14 cellular contexts compared by ENCODE assay signal in the genomic region with DNA sequence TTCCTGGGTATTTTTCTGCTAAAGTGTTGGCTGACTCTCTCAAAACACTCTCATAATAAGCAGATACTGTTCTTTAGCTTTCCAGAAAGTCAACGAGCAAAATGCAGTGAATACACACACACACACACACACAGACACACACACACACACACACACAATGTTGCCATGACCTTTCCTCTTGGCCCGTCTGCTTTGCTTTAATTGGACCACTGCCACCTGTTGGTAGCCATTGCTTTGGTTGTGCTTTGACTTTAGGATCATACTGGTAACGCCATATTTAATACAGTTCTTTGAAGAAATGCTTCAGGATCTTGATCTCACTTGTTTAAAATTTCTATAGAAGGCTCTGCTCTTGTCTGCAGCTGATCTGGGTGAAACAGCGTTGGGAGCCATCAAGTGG. TPM values are rescaled to one million over a fixed set of nuclear protein-coding genes. Genes with fewer than 3 reads are reported as not detected.
DNase-seq lines count a peak whose midpoint lies in the region; FAIRE-seq and TF ChIP-seq lines count a peak whose summit lies in the region.
"Had no signal": no experiment of that assay in that cellular context is flagged by ENCODE, and none has a peak within 500 bp of the region (broad histone marks: within the 10 kb centered on the region; RNA-seq: fewer than 3 reads in every experiment).

No MANE protein-coding gene starts in this region.

- H3K9me3 Mint-ChIP-seq in type B pancreatic cell = no peaks in the 10 kb centered on the region
- no peaks in the 10 kb centered on the region for H3K9me3 Mint-ChIP-seq in immature natural killer cell
- H3K9me3 Mint-ChIP-seq: dendritic cell treated with granulocyte-macrophage colony-stimulating factor and Interleukin-4, amounts not matched to agents 40 ng/mL and 50 ng/mL, for 4 days; stimulated activated memory B cell treated with anti-CD40 and anti-IgM and Interleukin-4, amounts not matched to agents 10 μg/mL and 1 μg/mL and 100 μg/mL, for 72 hours had no signal

- no peak overlapping the region for H3K4me2 ChIP-seq in MM.1S (ENCODE audit: low read depth, low read length)

- H3K79me2 ChIP-seq in MM.1S (ENCODE audit: low read length) = peaks cover 8% of the 10 kb centered on the region; the same call in 1 of the 2 replicates

- H3K36me3 ChIP-seq in MM.1S (replicated peaks; ENCODE audit: insufficient read depth, low read length) = no peaks in the 10 kb centered on the region

- H3K4me3 Mint-ChIP-seq in type B pancreatic cell (no peak overlapping the region), immature natural killer cell (no peak overlapping the region)
- H3K4me3 Mint-ChIP-seq: dendritic cell treated with granulocyte-macrophage colony-stimulating factor and Interleukin-4, amounts not matched to agents 40 ng/mL and 50 ng/mL, for 4 days; stimulated activated memory B cell treated with anti-CD40 and anti-IgM and Interleukin-4, amounts not matched to agents 10 μg/mL and 1 μg/mL and 100 μg/mL, for 72 hours had no signal

- H3K27ac Mint-ChIP-seq in type B pancreatic cell = no peak overlapping the region
- no peak overlapping the region for H3K27ac Mint-ChIP-seq in immature natural killer cell
- H3K27ac Mint-ChIP-seq: CD8-positive, alpha-beta memory T cell; stimulated activated memory B cell treated with anti-CD40 and anti-IgM and Interleukin-4, amounts not matched to agents 10 μg/mL and 1 μg/mL and 100 μg/mL, for 72 hours had no signal

- in situ Hi-C loops in astrocyte of the spinal cord (cut with HindIII; ENCODE audit: low sequenced_read_pairs) = no loop called here

- H3K27ac ChIP-seq in MM.1S (ENCODE audit: low read length) = no peak overlapping the region

- H3K9me2 ChIP-seq in MM.1S (replicated peaks; ENCODE audit: insufficient read depth, low read length) = no peaks in the 10 kb centered on the region

- H3K36me3 Mint-ChIP-seq in type B pancreatic cell = peaks cover 8% of the 10 kb centered on the region
- peaks cover 8 to 14% (median 14%) of the 10 kb centered on the region in 3 donors for H3K36me3 Mint-ChIP-seq in immature natural killer cell

- no peak overlapping the region for H3K9ac ChIP-seq in MM.1S (ENCODE audit: low read length)

- peak; percentile 9 for DNase-seq in stimulated activated CD4-positive, alpha-beta T cell treated with anti-CD3 and anti-CD28 coated beads, Interleukin-1b, Interleukin-23, amount 100 ng/mL, for 48 hours
- DNase-seq in stimulated activated CD4-positive, alpha-beta T cell treated with anti-CD3 and anti-CD28 coated beads, Interleukin-4, amount 100 ng/mL, for 1 hour = no peak
- DNase-seq in MM.1S (peak; percentile 29), astrocyte of the spinal cord (ENCODE audit: low read depth, low spot score) (no peak), type B pancreatic cell (ENCODE audit: extremely low spot score, unreplicated experiment) (no peak), activated gamma-delta T cell (lab: John Stamatoyannopoulos, UW) (no peak), immature natural killer cell (no peak), GM12891 (ENCODE audit: insufficient read length, low spot score) (no peak)
- DNase-seq: CD8-positive, alpha-beta memory T cell; left ventricle myocardium superior; NCI-H446; nucleus accumbens had no signal

- H3K9me3 ChIP-seq in MM.1S (replicated peaks; ENCODE audit: insufficient read depth, low read length) = no peaks in the 10 kb centered on the region

- FAIRE-seq in GM12891 (lab: Jason Lieb, UNC) = no peak

- TF ChIP-seq CTCF in MM.1S (IDR thresholded peaks at IDR 0.05; ENCODE audit: low read length) (peak; percentile 46), astrocyte of the spinal cord (IDR thresholded peaks at IDR 0.05; ENCODE audit: low read depth, low read length) (peak; percentile 7), type B pancreatic cell (conservative IDR thresholded peaks at IDR 0.05) (peak; percentile 26)

- no peak for TF ChIP-seq POLR2A in GM12891 (IDR thresholded peaks at IDR 0.05; ENCODE audit: low read depth, low read length)

- no peak overlapping the region for H3K4me3 ChIP-seq in MM.1S (ENCODE audit: low read length)
- H3K4me3 ChIP-seq in astrocyte of the spinal cord (ENCODE audit: low read depth, low read length) = no peak overlapping the region

- peaks cover 3% of the 10 kb centered on the region for H3K27me3 Mint-ChIP-seq in type B pancreatic cell
- peaks cover 0 to 6% (median 0%) of the 10 kb centered on the region in 3 donors for H3K27me3 Mint-ChIP-seq in immature natural killer cell (ENCODE audit: low read depth in 3 of 3)
- H3K27me3 Mint-ChIP-seq: CD8-positive, alpha-beta memory T cell; dendritic cell treated with granulocyte-macrophage colony-stimulating factor and Interleukin-4, amounts not matched to agents 40 ng/mL and 50 ng/mL, for 4 days; stimulated activated memory B cell treated with anti-CD40 and anti-IgM and Interleukin-4, amounts not matched to agents 10 μg/mL and 1 μg/mL and 100 μg/mL, for 72 hours had no signal

- H3F3A ChIP-seq in MM.1S (ENCODE audit: insufficient read depth, low read length) = peaks cover 11% of the 10 kb centered on the region

- H4K20me1 ChIP-seq in MM.1S (ENCODE audit: insufficient read depth, low read length) = no peaks in the 10 kb centered on the region

- peaks cover 21% of the 10 kb centered on the region for H3K4me1 ChIP-seq in MM.1S (ENCODE audit: low read length)

- H2AFZ ChIP-seq in MM.1S (ENCODE audit: low read length) = no peak overlapping the region

- peaks cover 7% of the 10 kb centered on the region for H3K4me1 Mint-ChIP-seq in type B pancreatic cell (ENCODE audit: unreplicated experiment)
- H3K4me1 Mint-ChIP-seq in immature natural killer cell = peaks cover 18 to 26% of the 10 kb centered on the region in 2 donors

- H3K27me3 ChIP-seq in MM.1S (replicated peaks; ENCODE audit: insufficient read depth, low read length) = no peaks in the 10 kb centered on the region

TF ChIP-seq in GM12891, 5 proteins besides CTCF, POLR2A, EP300 and RAD21:
- TF ChIP-seq TAF1 (IDR thresholded peaks at IDR 0.05; ENCODE audit: low read depth, low read length) (no peak), POLR2AphosphoS5 (IDR thresholded peaks at IDR 0.05; ENCODE audit: low read depth, low read length) (no peak), PAX5 (IDR thresholded peaks at IDR 0.05; ENCODE audit: insufficient read depth, low read length, severe bottlenecking) (no peak), POU2F2 (IDR thresholded peaks at IDR 0.05; ENCODE audit: low read depth, low read length) (no peak), SPI1 (IDR thresholded peaks at IDR 0.05; ENCODE audit: low read depth, low read length) (no peak)

RNA-seq across cellular contexts. Expression of a gene that starts 4.4 kb away (rescaled TPM):
- total RNA-seq in type B pancreatic cell (ENCODE audit: low replicate concordance) = 13.6 and 15.4 TPM in 2 replicates
- 10 to 100 TPM; 38.4 to 43.2 (median 39.7) TPM for polyA plus RNA-seq in immature natural killer cell
- polyA plus RNA-seq in GM12891 (2012; ENCODE audit: low read depth, missing spikeins) = 13.9 TPM

RNA-seq across cellular contexts. Expression of a gene that starts 4.5 kb away (rescaled TPM):
- total RNA-seq in type B pancreatic cell (ENCODE audit: low replicate concordance) = 6.6 and 8.1 TPM in 2 replicates
- polyA plus RNA-seq in immature natural killer cell = 1 to 10 TPM; 6.3 to 9.2 (median 9.1) TPM
- polyA plus RNA-seq in GM12891 (2012; ENCODE audit: low read depth, missing spikeins) = 2.8 TPM

Comparison
In these comparisons a context has a peak if more than half of its experiments do, and no peak if none do; other contexts are left out.
1. DNase-seq: peak in stimulated activated CD4-positive, alpha-beta T cell treated with anti-CD3 and anti-CD28 coated beads, Interleukin-1b, Interleukin-23, amount 100 ng/mL, for 48 hours (single experiment) and MM.1S (single experiment); none in stimulated activated CD4-positive, alpha-beta T cell treated with anti-CD3 and anti-CD28 coated beads, Interleukin-4, amount 100 ng/mL, for 1 hour (single experiment), astrocyte of the spinal cord (single experiment), type B pancreatic cell (single experiment), activated gamma-delta T cell (single experiment), immature natural killer cell (0 of 3) and GM12891 (single experiment).
2. Peak in every context shown above with its lines, with median percentiles within 50 percentile points of each other: CTCF ChIP-seq.